In the genomic region with DNA sequence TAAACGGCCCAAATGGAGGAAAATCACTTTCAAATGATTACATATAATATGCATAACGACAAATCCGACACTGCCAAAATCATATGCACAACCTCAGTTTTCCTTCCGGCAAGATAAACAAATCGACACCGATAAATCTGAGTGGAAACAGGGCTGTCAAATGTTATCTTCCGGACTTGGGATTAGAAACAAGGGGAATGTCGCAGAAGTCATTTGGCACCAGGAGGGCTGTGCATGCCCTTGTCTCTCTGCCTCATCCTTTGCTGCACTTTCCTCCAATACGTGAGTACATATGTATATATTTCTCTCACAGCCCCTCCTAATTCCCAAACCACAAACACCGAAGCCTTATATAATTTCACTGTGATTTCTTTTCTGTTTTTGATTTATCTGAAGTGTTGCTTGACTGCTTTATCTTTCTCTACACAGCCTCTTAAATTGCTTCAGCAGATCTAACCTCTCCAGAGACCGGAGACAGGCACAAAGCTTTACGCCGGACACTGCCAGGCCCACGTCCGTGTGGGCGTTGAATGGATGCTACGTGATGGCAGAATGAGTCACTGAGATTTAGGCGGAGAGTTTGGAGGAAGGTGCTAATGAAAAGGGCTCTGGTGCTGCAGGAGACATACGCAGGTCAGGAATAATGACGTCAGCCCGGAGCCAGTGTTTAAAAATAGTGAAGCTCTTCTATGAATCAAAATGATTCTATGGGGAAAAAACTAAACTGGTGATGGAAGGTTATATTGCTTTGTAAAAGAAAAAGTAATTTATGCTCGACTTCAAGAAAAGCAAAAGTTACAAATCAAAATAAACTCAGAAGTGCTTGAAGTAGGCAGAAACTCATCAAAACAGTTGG, we compare ENCODE assay signal across 1 cellular context.
A peak's percentile ranks its signal among the peaks of the same experiment; 100 is the strongest.
TF ChIP-seq lines count a peak whose summit lies in the region.

No MANE protein-coding gene starts in this region.

TF ChIP-seq in SK-N-SH, 30 proteins besides CTCF, POLR2A, EP300 and RAD21 (continued from another document):
- TF ChIP-seq, protein P1, sequence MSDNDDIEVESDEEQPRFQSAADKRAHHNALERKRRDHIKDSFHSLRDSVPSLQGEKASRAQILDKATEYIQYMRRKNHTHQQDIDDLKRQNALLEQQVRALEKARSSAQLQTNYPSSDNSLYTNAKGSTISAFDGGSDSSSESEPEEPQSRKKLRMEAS (IDR thresholded peaks at IDR 0.05; ENCODE audit: low read depth), result no peak
- TF ChIP-seq TAF1 (IDR thresholded peaks at IDR 0.05; ENCODE audit: borderline replicate concordance, low read depth, low read length) (no peak), GATA2 (CRISPR knock-in tag; IDR thresholded peaks at IDR 0.05) (peak; percentile 50), RCOR1 (IDR thresholded peaks at IDR 0.05; ENCODE audit: low read length) (peak; percentile 34; the same call in 1 of the 2 replicates), SIN3A (IDR thresholded peaks at IDR 0.05; ENCODE audit: borderline replicate concordance, low read depth, low read length) (no peak), JUND (IDR thresholded peaks at IDR 0.05) (peak; percentile 48), TCF12 (IDR thresholded peaks at IDR 0.05) (no peak), FOXJ3 (CRISPR knock-in tag; IDR thresholded peaks at IDR 0.05) (0 out of 2 replicates have a peak, but pooled peaks have one; percentile 44), SMC3 (IDR thresholded peaks at IDR 0.05; ENCODE audit: low read depth, low read length) (no peak), MXI1 (IDR thresholded peaks at IDR 0.05; ENCODE audit: low read depth, low read length) (peak; percentile 31; the same call in 1 of the 2 replicates), FOSL2 (IDR thresholded peaks at IDR 0.05; ENCODE audit: borderline replicate concordance, low read depth) (peak; percentile 64; the same call in 1 of the 2 replicates)
- TF ChIP-seq, protein P2, sequence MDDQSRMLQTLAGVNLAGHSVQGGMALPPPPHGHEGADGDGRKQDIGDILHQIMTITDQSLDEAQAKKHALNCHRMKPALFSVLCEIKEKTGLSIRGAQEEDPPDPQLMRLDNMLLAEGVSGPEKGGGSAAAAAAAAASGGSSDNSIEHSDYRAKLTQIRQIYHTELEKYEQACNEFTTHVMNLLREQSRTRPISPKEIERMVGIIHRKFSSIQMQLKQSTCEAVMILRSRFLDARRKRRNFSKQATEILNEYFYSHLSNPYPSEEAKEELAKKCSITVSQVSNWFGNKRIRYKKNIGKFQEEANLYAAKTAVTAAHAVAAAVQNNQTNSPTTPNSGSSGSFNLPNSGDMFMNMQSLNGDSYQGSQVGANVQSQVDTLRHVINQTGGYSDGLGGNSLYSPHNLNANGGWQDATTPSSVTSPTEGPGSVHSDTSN (IDR thresholded peaks at IDR 0.05), result no peak
- TF ChIP-seq, protein P3, sequence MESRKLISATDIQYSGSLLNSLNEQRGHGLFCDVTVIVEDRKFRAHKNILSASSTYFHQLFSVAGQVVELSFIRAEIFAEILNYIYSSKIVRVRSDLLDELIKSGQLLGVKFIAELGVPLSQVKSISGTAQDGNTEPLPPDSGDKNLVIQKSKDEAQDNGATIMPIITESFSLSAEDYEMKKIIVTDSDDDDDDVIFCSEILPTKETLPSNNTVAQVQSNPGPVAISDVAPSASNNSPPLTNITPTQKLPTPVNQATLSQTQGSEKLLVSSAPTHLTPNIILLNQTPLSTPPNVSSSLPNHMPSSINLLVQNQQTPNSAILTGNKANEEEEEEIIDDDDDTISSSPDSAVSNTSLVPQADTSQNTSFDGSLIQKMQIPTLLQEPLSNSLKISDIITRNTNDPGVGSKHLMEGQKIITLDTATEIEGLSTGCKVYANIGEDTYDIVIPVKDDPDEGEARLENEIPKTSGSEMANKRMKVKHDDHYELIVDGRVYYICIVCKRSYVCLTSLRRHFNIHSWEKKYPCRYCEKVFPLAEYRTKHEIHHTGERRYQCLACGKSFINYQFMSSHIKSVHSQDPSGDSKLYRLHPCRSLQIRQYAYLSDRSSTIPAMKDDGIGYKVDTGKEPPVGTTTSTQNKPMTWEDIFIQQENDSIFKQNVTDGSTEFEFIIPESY (IDR thresholded peaks at IDR 0.05; ENCODE audit: borderline replicate concordance, low read depth), result no peak
